ENCODE assay signal across 8 cellular contexts in genomic region chr10:87635498-87636312, GRCh38. TPM values are rescaled to one million over a fixed set of nuclear protein-coding genes. Genes with fewer than 3 reads are reported as not detected.
DNase-seq lines count a peak whose midpoint lies in the region; ATAC-seq and TF ChIP-seq lines count a peak whose summit lies in the region.

No MANE protein-coding gene starts in this region.

- no peaks in the 10 kb centered on the region for H3K9me2 ChIP-seq in OCI-LY7 (ENCODE audit: insufficient read depth, low read length)

- DNase-seq in DMS53 treated with DMSO at 0.1 percent for 48 hours (lab: John Stamatoyannopoulos, UW; ENCODE audit: unreplicated experiment) (peak; percentile 56), RPMI7951 (ENCODE audit: low read depth) (peak; percentile 85), fibroblast of villous mesenchyme (ENCODE audit: low read depth) (peak; percentile 56), OCI-LY7 (ENCODE audit: low spot score) (no peak), NCI-H446 treated with DMSO at 0.1 percent for 48 hours (lab: John Stamatoyannopoulos, UW) (no peak), Ammon's horn (ENCODE audit: low spot score) (no peak)

- intact Hi-C loops in OCI-LY7 (cut with micrococcal nuclease; ENCODE audit: unreplicated experiment) = no loop called here

- no peaks in the 10 kb centered on the region for H3K36me3 ChIP-seq in OCI-LY7 (ENCODE audit: insufficient read depth, low read length)

- no peaks in the 10 kb centered on the region for H3K4me1 ChIP-seq in OCI-LY7 (ENCODE audit: insufficient read depth, low read length, poor library complexity, severe bottlenecking)

- H4K20me1 ChIP-seq in OCI-LY7 (ENCODE audit: insufficient read depth, low read length) = no peaks in the 10 kb centered on the region

- no TSS peak for BruUV-seq in OCI-LY7 (replicated peaks; lab: Mats Ljungman, UMichigan)

- H2AFZ ChIP-seq in OCI-LY7 (ENCODE audit: low read length) = no peak overlapping the region

- CTCF ChIA-PET in OCI-LY7 (lab: Charles Lee; ENCODE audit: unreplicated experiment) = no interaction called here

- no peak for TF ChIP-seq CTCF in fibroblast of villous mesenchyme (IDR thresholded peaks at IDR 0.05; ENCODE audit: insufficient read depth, low read depth, low read length)
- TF ChIP-seq CTCF in OCI-LY7 (conservative IDR thresholded peaks at IDR 0.05; ENCODE audit: low read length) = no peak

- no peaks in the 10 kb centered on the region for H3K9me3 ChIP-seq in OCI-LY7 (ENCODE audit: low read length)

- no peak overlapping the region for H3K27ac ChIP-seq in OCI-LY7 (ENCODE audit: low read depth, low read length, poor library complexity, severe bottlenecking)

- no peaks in the 10 kb centered on the region for H3K79me2 ChIP-seq in OCI-LY7 (ENCODE audit: insufficient read depth, low read depth, low read length)

- ATAC-seq in HG02610 (IDR thresholded peaks at IDR 0.05; ENCODE audit: unreplicated experiment) (peak; percentile 93), HG03520 (IDR thresholded peaks at IDR 0.05; ENCODE audit: unreplicated experiment) (no peak)

- H3K4me2 ChIP-seq in OCI-LY7 (ENCODE audit: low read length) = no peak overlapping the region

- POLR2A ChIA-PET in OCI-LY7 (lab: Charles Lee) = interaction anchor here (0.6 kb wide), 1 partner anchor 1063 kb away, joined by 3 read pairs; no protein-coding TSS in a partner anchor

- H3K4me3 ChIP-seq in fibroblast of villous mesenchyme (ENCODE audit: low read depth, low read length) (no peak overlapping the region), OCI-LY7 (ENCODE audit: low read depth, low read length, poor library complexity, severe bottlenecking) (no peak overlapping the region)

RNA-seq across cellular contexts. Expression of gene PAPSS2, which starts 24.0 kb away (rescaled TPM):
- 119 and 147 TPM in 2 replicates for total RNA-seq in RPMI7951 (2014; rRNA removed; shearing (Covaris generic))
- 131 and 417 TPM in 2 replicates for total RNA-seq in fibroblast of villous mesenchyme
- total RNA-seq in OCI-LY7 (2014; rRNA removed; shearing (Covaris generic)) = 0.03 TPM in 1 of 2 replicates, not detected in the other
- not detected in 2 replicates for total RNA-seq in OCI-LY7 (2022)

Comparison
In these comparisons a context has a peak if more than half of its experiments do, and no peak if none do; other contexts are left out.
1. DNase-seq: peak in DMS53 treated with DMSO at 0.1 percent for 48 hours (single experiment), RPMI7951 (single experiment) and fibroblast of villous mesenchyme (single experiment); none in OCI-LY7 (single experiment), NCI-H446 treated with DMSO at 0.1 percent for 48 hours (single experiment) and Ammon's horn (single experiment).
2. RNA of gene PAPSS2, which starts 24.0 kb away (total RNA-seq): 131 to 417 TPM in fibroblast of villous mesenchyme and 119 to 147 TPM in RPMI7951; 0.03 TPM in OCI-LY7; every median in the first group is over 100 times any median in the second.